In genomic region chr15:67105991-67106763, GRCh38 we compare ENCODE assay signal across 10 cellular contexts. TPM values are rescaled to one million over a fixed set of nuclear protein-coding genes. Genes with fewer than 3 reads are reported as not detected.
DNase-seq lines count a peak whose midpoint lies in the region; ATAC-seq and TF ChIP-seq lines count a peak whose summit lies in the region.
"Had no signal": no experiment of that assay in that cellular context is flagged by ENCODE, and none has a peak within 500 bp of the region (broad histone marks: within the 10 kb centered on the region; RNA-seq: fewer than 3 reads in every experiment).

No MANE protein-coding gene starts in this region.

- H3K4me3 ChIP-seq in left ventricle myocardium inferior (no peak overlapping the region), urinary bladder (ENCODE audit: low read depth, low read length) (no peak overlapping the region), H7 (ENCODE audit: insufficient read depth, low read depth, low read length) (no peak overlapping the region)

- H3K27me3 ChIP-seq in left ventricle myocardium inferior (ENCODE audit: low read depth) = no peaks in the 10 kb centered on the region
- H3K27me3 ChIP-seq in H7 (ENCODE audit: control insufficient read depth, insufficient read depth, low read length) = no peaks in the 10 kb centered on the region

- WGBS in urinary bladder = 76% methylated on average over 8 of the region's 8 CpGs

- no peak for TF ChIP-seq CTCF in left ventricle myocardium inferior (IDR thresholded peaks at IDR 0.05; ENCODE audit: borderline replicate concordance)
- TF ChIP-seq CTCF in MCF 10A (IDR thresholded peaks at IDR 0.05; ENCODE audit: unreplicated experiment) = no peak

- H3K36me3 Mint-ChIP-seq in MCF 10A (ENCODE audit: insufficient read depth, unreplicated experiment) (peaks cover 9% of the 10 kb centered on the region), naive B cell (peaks cover 11 to 14% of the 10 kb centered on the region in 2 donors)

- H3K9me3 Mint-ChIP-seq in MCF 10A (ENCODE audit: unreplicated experiment) (no peaks in the 10 kb centered on the region), naive B cell (peaks cover 0 to 3% (median 0%) of the 10 kb centered on the region in 7 donors)

- peaks cover 40% of the 10 kb centered on the region for H3K4me1 Mint-ChIP-seq in MCF 10A (ENCODE audit: insufficient read depth, unreplicated experiment)
- peaks cover 0 to 44% (median 0%) of the 10 kb centered on the region in 3 donors for H3K4me1 Mint-ChIP-seq in naive B cell

- ATAC-seq in Right ventricle myocardium superior (ENCODE audit: poor library complexity) (no peak), naive B cell (ENCODE audit: low read depth in 2 of 2) (no peak), HG02610 (IDR thresholded peaks at IDR 0.05; ENCODE audit: unreplicated experiment) (no peak)

- H3K27ac Mint-ChIP-seq in MCF 10A (ENCODE audit: low read depth, unreplicated experiment) (peak overlapping the region; percentile 98), naive B cell (peak overlapping the region in 4 of 6 donors; percentile 34 to 96 (median 93))

- intact Hi-C loops in left ventricle myocardium inferior (cut with micrococcal nuclease) = no loop called here
- intact Hi-C loops in Right ventricle myocardium superior (cut with DNase I) = no loop called here
- intact Hi-C loops in MCF 10A (cut with micrococcal nuclease) = loop anchor here (1.0 to 2.0 kb wide), 3 partner anchors 19 to 69 kb away; no protein-coding TSS in a partner anchor

- H3K4me3 Mint-ChIP-seq in MCF 10A (ENCODE audit: unreplicated experiment) (peak overlapping the region; percentile 52), naive B cell (peak overlapping the region in 6 of 8 donors; percentile 15 to 74 (median 56))

- H3K27ac ChIP-seq in left ventricle myocardium inferior (replicated peaks) (peak overlapping the region; percentile 60), urinary bladder (ENCODE audit: low read depth) (peak overlapping the region; percentile 70)

- DNase-seq in left ventricle myocardium inferior (no peak), Right ventricle myocardium superior (no peak), MCF 10A (ENCODE audit: unreplicated experiment) (no peak), naive B cell (no peak), NCI-H748 (lab: John Stamatoyannopoulos, UW; ENCODE audit: unreplicated experiment) (no peak), H7 (no peak)
- DNase-seq: DMS 273 treated with DMSO at 0.1 percent for 48 hours, NCI-H1092 had no signal

- POLR2A ChIA-PET in MCF 10A (lab: Yijun Ruan, JAX) = interaction anchor here (0.6 to 3.3 kb wide), 23 partner anchors 8 to 228 kb away, joined by 3 to 63 read pairs (median 5); partner anchors contain the start of gene SMAD3

- CTCF ChIA-PET in MCF 10A (lab: Yijun Ruan, JAX) = interaction anchor here (0.6 to 1.5 kb wide), 7 partner anchors 15 to 1262 kb away, joined by 3 to 6 read pairs (median 3); no protein-coding TSS in a partner anchor

- H3K9me3 ChIP-seq in left ventricle myocardium inferior (replicated peaks) = peaks cover 5% of the 10 kb centered on the region

- no TSS peak for BruUV-seq in MCF 10A (replicated peaks; lab: Mats Ljungman, UMichigan)

- no peaks in the 10 kb centered on the region for H3K27me3 Mint-ChIP-seq in MCF 10A (ENCODE audit: insufficient read depth, unreplicated experiment)
- H3K27me3 Mint-ChIP-seq in naive B cell = no peaks in the 10 kb centered on the region

- H3K36me3 ChIP-seq in left ventricle myocardium inferior (no peaks in the 10 kb centered on the region), urinary bladder (ENCODE audit: insufficient read depth) (no peaks in the 10 kb centered on the region), H7 (replicated peaks; ENCODE audit: control insufficient read depth, insufficient read depth, low read length) (no peaks in the 10 kb centered on the region; the same call in 1 of the 2 replicates)

- peaks cover 95% of the 10 kb centered on the region for H3K4me1 ChIP-seq in left ventricle myocardium inferior
- peaks cover 5% of the 10 kb centered on the region for H3K4me1 ChIP-seq in urinary bladder (ENCODE audit: insufficient read depth)

RNA-seq across cellular contexts. Expression of gene SMAD3, which starts 40.8 kb away (rescaled TPM):
- total RNA-seq in left ventricle myocardium inferior = 18.8 TPM
- 17.3 TPM for total RNA-seq in Right ventricle myocardium superior
- total RNA-seq in MCF 10A (2022) = 19.9 and 26.1 TPM in 2 replicates
- polyA plus RNA-seq in naive B cell (ENCODE audit: low read depth in 6 of 6) = 10 to 100 TPM; 34.7 to 68.7 (median 38.0) TPM
- 31.2 TPM for total RNA-seq in urinary bladder
- 28.3 TPM for polyA plus RNA-seq in urinary bladder
- total RNA-seq in H7 (2014; rRNA removed; shearing (Covaris generic)) = 29.2 and 30.8 TPM in 2 replicates
